ENCODE assay signal across 8 cellular contexts in the genomic region with DNA sequence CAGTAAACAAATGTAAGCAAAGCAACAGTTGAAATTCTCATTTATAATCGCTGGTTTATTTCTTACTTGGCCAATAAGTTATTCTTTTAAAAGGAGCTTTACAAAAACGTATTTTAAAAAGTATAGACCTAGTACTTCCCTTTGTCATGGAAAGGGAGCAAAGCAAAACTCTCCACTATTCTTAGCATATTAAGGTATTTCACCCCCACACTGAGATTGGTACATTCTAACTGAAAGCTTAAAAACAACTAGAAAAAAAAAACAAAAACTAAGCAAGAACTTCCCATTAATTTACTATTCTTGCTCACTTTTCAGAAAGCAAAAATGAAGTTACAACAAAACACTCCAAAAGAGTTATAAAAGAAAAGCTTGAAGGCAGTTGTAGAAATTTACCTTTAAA. TPM values are rescaled to one million over a fixed set of nuclear protein-coding genes. Genes with fewer than 3 reads are reported as not detected.
A peak's percentile ranks its signal among the peaks of the same experiment; 100 is the strongest.
DNase-seq lines count a peak whose midpoint lies in the region; ATAC-seq, FAIRE-seq and TF ChIP-seq lines count a peak whose summit lies in the region.

No MANE protein-coding gene starts in this region.

- H3K27ac Mint-ChIP-seq in CD8-positive, alpha-beta memory T cell = peak overlapping the region in 7 of 8 donors; percentile 53 to 99 (median 95)

- no peak for TF ChIP-seq CTCF in OCI-LY3 (IDR thresholded peaks at IDR 0.05; ENCODE audit: low read depth, low read length)
- no peak for TF ChIP-seq CTCF in neutrophil (IDR thresholded peaks at IDR 0.05)

- peak overlapping the region; percentile 93 to 99 (median 98) for H3K4me3 Mint-ChIP-seq in CD8-positive, alpha-beta memory T cell

- peaks cover 50 to 71% (median 60%) of the 10 kb centered on the region in 3 donors for H3K4me1 Mint-ChIP-seq in CD8-positive, alpha-beta memory T cell

- no peaks in the 10 kb centered on the region for H3K9me3 Mint-ChIP-seq in CD8-positive, alpha-beta memory T cell

- H3K79me2 ChIP-seq in OCI-LY3 (ENCODE audit: low read length) = peaks cover 60% of the 10 kb centered on the region

- no peak for DNase-seq in CD8-positive, alpha-beta memory T cell
- DNase-seq in stimulated activated CD4-positive, alpha-beta T cell treated with anti-CD3 and anti-CD28 coated beads, Interleukin-4, amount 100 ng/mL, for 1 hour = no peak
- DNase-seq in UCSD-AML1 (lab: John Stamatoyannopoulos, UW; ENCODE audit: unreplicated experiment) = no peak

- POLR2A ChIA-PET in CD8-positive, alpha-beta memory T cell (lab: Charles Lee) = interaction anchor here (1.0 kb wide), 1 partner anchor 8 kb away, joined by 3 read pairs; no protein-coding TSS in a partner anchor

- H3K9ac ChIP-seq in OCI-LY3 (ENCODE audit: low read length) = peak overlapping the region; percentile 95

- FAIRE-seq in endometrium (lab: Jason Lieb, UNC) = peak; percentile 12

- H3K9me3 ChIP-seq in CD8-positive, alpha-beta memory T cell (ENCODE audit: low read length) = no peaks in the 10 kb centered on the region
- H3K9me3 ChIP-seq in OCI-LY3 (ENCODE audit: insufficient read depth, low read length) (peaks cover 4% of the 10 kb centered on the region; the same call in 1 of the 2 replicates), neutrophil (no peaks in the 10 kb centered on the region)

- H3K4me2 ChIP-seq in OCI-LY3 (ENCODE audit: low read length) = peak overlapping the region; percentile 87

- H3K27ac ChIP-seq in CD8-positive, alpha-beta memory T cell (ENCODE audit: low read depth, low read length) = peak overlapping the region; percentile 97
- H3K27ac ChIP-seq in OCI-LY3 (ENCODE audit: low read length) = no peak overlapping the region
- H3K27ac ChIP-seq in neutrophil = peak overlapping the region; percentile 93

- H3K36me3 Mint-ChIP-seq in CD8-positive, alpha-beta memory T cell = peaks cover 4 to 47% (median 9%) of the 10 kb centered on the region in 3 donors

- ATAC-seq in HG03159 (IDR thresholded peaks at IDR 0.05; ENCODE audit: unreplicated experiment) (no peak), HG03045 (IDR thresholded peaks at IDR 0.05; ENCODE audit: unreplicated experiment) (no peak)

- H3K4me3 ChIP-seq in CD8-positive, alpha-beta memory T cell (ENCODE audit: low read length) = peak overlapping the region; percentile 95
- H3K4me3 ChIP-seq in OCI-LY3 (ENCODE audit: low read length) = peak overlapping the region; percentile 94
- peak overlapping the region; percentile 88 to 99 for H3K4me3 ChIP-seq in neutrophil (ENCODE audit: low read depth in 1 of 2, low read length in 1 of 2)

- H2AFZ ChIP-seq in OCI-LY3 (ENCODE audit: low read depth, low read length) = no peak overlapping the region

- no peaks in the 10 kb centered on the region for H4K20me1 ChIP-seq in OCI-LY3 (ENCODE audit: insufficient read depth, low read length)

- CTCF ChIA-PET in CD8-positive, alpha-beta memory T cell (lab: Charles Lee) = interaction anchor here (0.8 kb wide), 1 partner anchor 419 kb away, joined by 3 read pairs; no protein-coding TSS in a partner anchor

- H3K36me3 ChIP-seq in CD8-positive, alpha-beta memory T cell (ENCODE audit: insufficient read depth, low read length) = no peaks in the 10 kb centered on the region
- H3K36me3 ChIP-seq in OCI-LY3 (replicated peaks; ENCODE audit: low read depth, low read length) = peaks cover 11% of the 10 kb centered on the region
- H3K36me3 ChIP-seq in neutrophil = no peaks in the 10 kb centered on the region

- H3K27me3 ChIP-seq in CD8-positive, alpha-beta memory T cell (ENCODE audit: insufficient read depth, low read length, poor library complexity, severe bottlenecking) = no peaks in the 10 kb centered on the region
- H3K27me3 ChIP-seq in OCI-LY3 (ENCODE audit: low read depth, low read length) (no peaks in the 10 kb centered on the region), neutrophil (no peaks in the 10 kb centered on the region)

- no peaks in the 10 kb centered on the region for H3K27me3 Mint-ChIP-seq in CD8-positive, alpha-beta memory T cell

- H3K4me1 ChIP-seq in CD8-positive, alpha-beta memory T cell (ENCODE audit: insufficient read depth, low read length) = peaks cover 31% of the 10 kb centered on the region
- H3K4me1 ChIP-seq in OCI-LY3 (ENCODE audit: low read length) (peaks cover 33% of the 10 kb centered on the region), neutrophil (ENCODE audit: control insufficient read depth in 1 of 2, insufficient read depth in 1 of 2, low read depth in 1 of 2, low read length in 1 of 2) (peaks cover 68 to 71% of the 10 kb centered on the region in 2 experiments)

RNA-seq across cellular contexts. Expression of a gene that starts 1.4 kb away (rescaled TPM):
- 10 to 100 TPM; 75.4 to 80.4 TPM for total RNA-seq in CD8-positive, alpha-beta memory T cell
- polyA plus RNA-seq in CD8-positive, alpha-beta memory T cell = 70.5 TPM

RNA-seq across cellular contexts. Expression of a gene that starts 1.5 kb away (rescaled TPM):
- total RNA-seq in CD8-positive, alpha-beta memory T cell = 10 to 100 TPM; 19.8 to 25.1 TPM
- 18.3 TPM for polyA plus RNA-seq in CD8-positive, alpha-beta memory T cell
